ENCODE assay signal across 9 cellular contexts in genomic region chr14:34013714-34014055, GRCh38.
A peak's percentile ranks its signal among the peaks of the same experiment; 100 is the strongest.
DNase-seq lines count a peak whose midpoint lies in the region; ATAC-seq and TF ChIP-seq lines count a peak whose summit lies in the region.
"Had no signal": no experiment of that assay in that cellular context is flagged by ENCODE, and none has a peak within 500 bp of the region (broad histone marks: within the 10 kb centered on the region; RNA-seq: fewer than 3 reads in every experiment).

No MANE protein-coding gene starts in this region.

- peak overlapping the region; percentile 64 for H3K4me3 Mint-ChIP-seq in T-helper 2 cell treated with Interferon-gamma antibody and Interleukin-4, amounts not matched to agents 5 μg/mL and 100 μg/mL, for 36 hours
- no peak overlapping the region for H3K4me3 Mint-ChIP-seq in endodermal cell

- DNase-seq in T-helper 2 cell treated with Interferon-gamma antibody and Interleukin-4, amounts not matched to agents 5 μg/mL and 100 μg/mL, for 36 hours (ENCODE audit: low spot score) = no peak
- DNase-seq in D341Med (ENCODE audit: low spot score) (no peak), adrenal gland (no peak), endodermal cell (no peak), NCI-H1048 (lab: John Stamatoyannopoulos, UW) (no peak)
- DNase-seq: NCI-H1105 treated with DMSO at 0.1 percent for 48 hours had no signal

- H3K27ac ChIP-seq in adrenal gland = no peak overlapping the region
- H3K27ac ChIP-seq in endodermal cell (ENCODE audit: low read depth, low read length) = no peak overlapping the region

- no peak overlapping the region for H3K9ac ChIP-seq in endodermal cell (ENCODE audit: extremely low read depth, low read length, poor library complexity, severe bottlenecking)

- H3K36me3 ChIP-seq in adrenal gland (replicated peaks in 1 of 2) (no peaks in the 10 kb centered on the region), endodermal cell (ENCODE audit: control insufficient read depth, insufficient read depth, low read length) (no peaks in the 10 kb centered on the region)

- no peak for TF ChIP-seq CTCF in adrenal gland (IDR thresholded peaks at IDR 0.05)
- TF ChIP-seq CTCF in endodermal cell (conservative IDR thresholded peaks at IDR 0.05) = no peak

- H3K36me3 Mint-ChIP-seq in T-helper 2 cell treated with Interferon-gamma antibody and Interleukin-4, amounts not matched to agents 5 μg/mL and 100 μg/mL, for 36 hours (ENCODE audit: low read depth) = peaks cover 42% of the 10 kb centered on the region
- H3K36me3 Mint-ChIP-seq in endodermal cell (ENCODE audit: low read depth) = no peaks in the 10 kb centered on the region

- H3K27ac Mint-ChIP-seq in T-helper 2 cell treated with Interferon-gamma antibody and Interleukin-4, amounts not matched to agents 5 μg/mL and 100 μg/mL, for 36 hours = peak overlapping the region; percentile 65
- no peak overlapping the region for H3K27ac Mint-ChIP-seq in endodermal cell

- ATAC-seq in GM18502 (IDR thresholded peaks at IDR 0.05; ENCODE audit: poor library complexity, unreplicated experiment) (peak; percentile 73), GM21423 (IDR thresholded peaks at IDR 0.05; ENCODE audit: unreplicated experiment) (peak; percentile 65), HG03442 (IDR thresholded peaks at IDR 0.05; ENCODE audit: unreplicated experiment) (peak; percentile 37)

- H3K4me1 ChIP-seq in adrenal gland (replicated peaks in 1 of 2) (no peaks in the 10 kb centered on the region), endodermal cell (ENCODE audit: control insufficient read depth, insufficient read depth, low read length) (no peaks in the 10 kb centered on the region)

- H3K4me3 ChIP-seq in adrenal gland = no peak overlapping the region
- no peak overlapping the region for H3K4me3 ChIP-seq in endodermal cell (ENCODE audit: low read length)

- peaks cover 45% of the 10 kb centered on the region for H3K4me1 Mint-ChIP-seq in T-helper 2 cell treated with Interferon-gamma antibody and Interleukin-4, amounts not matched to agents 5 μg/mL and 100 μg/mL, for 36 hours (ENCODE audit: low read depth)
- peaks cover 8% of the 10 kb centered on the region for H3K4me1 Mint-ChIP-seq in endodermal cell

- intact Hi-C loops in adrenal gland (cut with DNase I) = no loop called here

- peaks cover 5% of the 10 kb centered on the region for H3K27me3 ChIP-seq in adrenal gland
- H3K27me3 ChIP-seq in endodermal cell (ENCODE audit: control insufficient read depth, insufficient read depth, low read length, poor library complexity, severe bottlenecking) = peaks cover 38% of the 10 kb centered on the region

- TF ChIP-seq POLR2A in adrenal gland (IDR thresholded peaks at IDR 0.05) = no peak

- 51 to 59% (median 55%) methylated on average over 5 of the region's 5 CpGs for WGBS in adrenal gland, 4 donors
- WGBS in endodermal cell (ENCODE audit: insufficient coverage in 1 of 2, insufficient read length in 1 of 2), 2 experiments = 89 to 91% methylated on average over 3 to 5 of the region's 5 CpGs

- H3K9me3 Mint-ChIP-seq in T-helper 2 cell treated with Interferon-gamma antibody and Interleukin-4, amounts not matched to agents 5 μg/mL and 100 μg/mL, for 36 hours = peaks cover 20% of the 10 kb centered on the region
- no peaks in the 10 kb centered on the region for H3K9me3 Mint-ChIP-seq in endodermal cell

- H3K9me3 ChIP-seq in adrenal gland (replicated peaks in 1 of 3) (no peaks in the 10 kb centered on the region), endodermal cell (ENCODE audit: control insufficient read depth, low read length) (no peaks in the 10 kb centered on the region)

- peaks cover 4% of the 10 kb centered on the region for H3K27me3 Mint-ChIP-seq in T-helper 2 cell treated with Interferon-gamma antibody and Interleukin-4, amounts not matched to agents 5 μg/mL and 100 μg/mL, for 36 hours (ENCODE audit: low read depth)
- peaks cover 38% of the 10 kb centered on the region for H3K27me3 Mint-ChIP-seq in endodermal cell (ENCODE audit: insufficient read depth)
